ENCODE assay signal across 8 cellular contexts in genomic region chr4:473575-474457, GRCh38. TPM values are rescaled to one million over a fixed set of nuclear protein-coding genes. Genes with fewer than 3 reads are reported as not detected.
A peak's percentile ranks its signal among the peaks of the same experiment; 100 is the strongest.
DNase-seq lines count a peak whose midpoint lies in the region; ATAC-seq and TF ChIP-seq lines count a peak whose summit lies in the region.

No MANE protein-coding gene starts in this region.

- POLR2A ChIA-PET in PC-3 (lab: Charles Lee; ENCODE audit: unreplicated experiment), result interaction anchor here (0.6 kb wide), 1 partner anchor 136 kb away, joined by 5 read pairs; no protein-coding TSS in a partner anchor

- H3K27me3 ChIP-seq in PC-3 (ENCODE audit: low read length), result no peaks in the 10 kb centered on the region
- no peaks in the 10 kb centered on the region for H3K27me3 ChIP-seq in esophagus squamous epithelium
- H3K27me3 ChIP-seq in muscle layer of duodenum (ENCODE audit: low read depth, low read length), result no peaks in the 10 kb centered on the region

- H3K36me3 ChIP-seq in PC-3 (ENCODE audit: low read depth, low read length), result peaks cover 42% of the 10 kb centered on the region
- H3K36me3 ChIP-seq in esophagus squamous epithelium, result peaks cover 7 to 40% (median 18%) of the 10 kb centered on the region in 3 donors
- H3K36me3 ChIP-seq in muscle layer of duodenum (ENCODE audit: control insufficient read depth in 1 of 2, insufficient read depth in 2 of 2, low read length in 2 of 2), result peaks cover 4 to 23% of the 10 kb centered on the region in 2 donors

- TF ChIP-seq CTCF in PC-3 (conservative IDR thresholded peaks at IDR 0.05; ENCODE audit: low read depth, low read length) (no peak), esophagus squamous epithelium (IDR thresholded peaks at IDR 0.05) (no peak)

- H3K9me3 ChIP-seq in PC-3 (ENCODE audit: low read length) (peaks cover 10% of the 10 kb centered on the region), esophagus squamous epithelium (peaks cover 0 to 30% (median 14%) of the 10 kb centered on the region in 3 donors), muscle layer of duodenum (ENCODE audit: control insufficient read depth in 1 of 2, low read length in 2 of 2) (peaks cover 4 to 7% of the 10 kb centered on the region in 2 donors)

- H3K79me2 ChIP-seq in PC-3 (ENCODE audit: low read length), result peaks cover 40% of the 10 kb centered on the region

- no peaks in the 10 kb centered on the region for H3K9me2 ChIP-seq in PC-3 (replicated peaks; ENCODE audit: low read length)

- TF ChIP-seq POLR2A in esophagus squamous epithelium (IDR thresholded peaks at IDR 0.05), result peak in 3 of 4 donors; percentile 50 to 85 (median 58)

- no peaks in the 10 kb centered on the region for H4K20me1 ChIP-seq in PC-3 (ENCODE audit: low read length)

- H3F3A ChIP-seq in PC-3 (ENCODE audit: low read length, unreplicated experiment), result no peaks in the 10 kb centered on the region

- WGBS in esophagus squamous epithelium, 2 donors, result 0 to 1% methylated on average over 6 to 10 of the region's 55 CpGs

- ATAC-seq in GM21526 (IDR thresholded peaks at IDR 0.05; ENCODE audit: low FRiP score, unreplicated experiment) (peak; percentile 99), PC-3 (peak; percentile 99)

- peak overlapping the region; percentile 83 for H3K4me2 ChIP-seq in PC-3 (ENCODE audit: low read length)

- intact Hi-C loops in PC-3 (cut with micrococcal nuclease) (loop anchor here (10.0 kb wide), 1 partner anchor 139 kb away; the partner anchor contains the start of gene ZNF141), esophagus squamous epithelium (cut with DNase I) (no loop called here)

- DNase-seq in DMS 273 (lab: John Stamatoyannopoulos, UW; ENCODE audit: unreplicated experiment) (peak; percentile 98), HuH-7 (ENCODE audit: low spot score) (peak; percentile 92), PC-3 (peak; percentile 97), esophagus squamous epithelium (lab: John Stamatoyannopoulos, UW) (peak; percentile 81)
- DNase-seq in activated T-cell treated with anti-CD3 and anti-CD28 coated beads, Interleukin-2, amount 50 U/mL, for 48 hours, result peak; percentile 94 to 95
- peak; percentile 79 for DNase-seq in stimulated activated CD8-positive, alpha-beta memory T cell treated with anti-CD3 and anti-CD28 coated beads, Interleukin-7, amount 100 ng/mL, for 24 hours (ENCODE audit: low read depth)

- no TSS peak for BruUV-seq in PC-3 (replicated peaks; lab: Mats Ljungman, UMichigan)

- CTCF ChIA-PET in PC-3 (lab: Charles Lee), result no interaction called here

- H3K4me3 ChIP-seq in PC-3 (ENCODE audit: low read length) (peak overlapping the region; percentile 96), esophagus squamous epithelium (peak overlapping the region; percentile 56 to 92 (median 89)), muscle layer of duodenum (ENCODE audit: low read depth in 1 of 2, low read length in 2 of 2) (peak overlapping the region; percentile 88 to 97)

- H3K9ac ChIP-seq in PC-3 (ENCODE audit: low read length), result peak overlapping the region; percentile 98

- peak overlapping the region; percentile 80 for H2AFZ ChIP-seq in PC-3 (ENCODE audit: low read length)

- H3K4me1 ChIP-seq in PC-3 (ENCODE audit: insufficient read depth, low read length), result no peaks in the 10 kb centered on the region; the same call in 1 of the 2 replicates
- peaks cover 4 to 22% (median 12%) of the 10 kb centered on the region in 3 donors for H3K4me1 ChIP-seq in esophagus squamous epithelium
- peaks cover 3 to 6% of the 10 kb centered on the region in 2 donors for H3K4me1 ChIP-seq in muscle layer of duodenum (ENCODE audit: control insufficient read depth in 1 of 2, insufficient read depth in 2 of 2, low read length in 2 of 2)

- peak overlapping the region; percentile 50 for H3K27ac ChIP-seq in PC-3 (ENCODE audit: low read length)
- H3K27ac ChIP-seq in esophagus squamous epithelium, result peak overlapping the region; percentile 89 to 94 (median 93)
- H3K27ac ChIP-seq in muscle layer of duodenum (ENCODE audit: low read length), result peak overlapping the region; percentile 79

RNA-seq across cellular contexts. Expression of gene ZNF721, which starts 25.1 kb away (rescaled TPM):
- total RNA-seq in PC-3 (2014; rRNA removed) (17.5 and 23.1 TPM in 2 replicates), esophagus squamous epithelium (10 to 100 TPM in 3 of 4 donors, 1 to 10 TPM in 1; 6.7 to 26.5 (median 15.0) TPM)

RNA-seq across cellular contexts. Expression of gene PIGG, which starts 25.2 kb away (rescaled TPM):
- total RNA-seq in PC-3 (2014; rRNA removed), result 21.2 and 27.9 TPM in 2 replicates
- 10 to 100 TPM; 30.2 to 46.2 (median 34.2) TPM for total RNA-seq in esophagus squamous epithelium

Comparison
In these comparisons a context has a peak if more than half of its experiments do, and no peak if none do; other contexts are left out.
1. Peak in every context shown above with its lines: DNase-seq, ATAC-seq, H3K4me3 ChIP-seq and H3K27ac ChIP-seq.